Comparison of ENCODE assay signal across 8 cellular contexts in the genomic region with DNA sequence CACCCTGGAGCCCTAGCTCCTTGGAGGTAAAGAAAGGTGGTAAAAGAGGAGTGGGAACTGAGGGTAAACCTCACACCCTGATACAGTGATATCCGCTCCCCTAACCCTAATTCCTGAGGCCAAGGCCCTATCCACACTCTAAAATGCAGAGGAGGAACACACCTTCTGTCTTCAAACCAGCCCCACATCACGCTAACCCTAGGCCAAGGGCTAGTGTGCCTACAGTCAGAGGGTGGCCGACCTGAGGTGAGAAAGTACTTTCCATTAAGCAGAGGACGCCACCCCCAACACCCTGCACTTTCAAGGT. TPM values are rescaled to one million over a fixed set of nuclear protein-coding genes. Genes with fewer than 3 reads are reported as not detected.
DNase-seq lines count a peak whose midpoint lies in the region; ATAC-seq, FAIRE-seq and TF ChIP-seq lines count a peak whose summit lies in the region.

No MANE protein-coding gene starts in this region.

- no peak for DNase-seq in CD4-positive, alpha-beta memory T cell
- DNase-seq in endothelial cell of umbilical vein (ENCODE audit: low read depth, low spot score) = no peak
- DNase-seq in neuronal stem cell (ENCODE audit: low spot score) = no peak
- no peak for DNase-seq in AG08395 (ENCODE audit: low spot score)
- no peak for DNase-seq in HT-29 (ENCODE audit: low spot score)
- no peak for DNase-seq in activated CD4-positive, alpha-beta T cell treated with anti-CD3 and anti-CD28 coated beads, Interleukin-2, amount 50 U/mL, for 4 hours

- H3K79me2 ChIP-seq in OCI-LY1 (ENCODE audit: insufficient read depth, low read length) = peaks cover 32% of the 10 kb centered on the region
- peaks cover 28% of the 10 kb centered on the region for H3K79me2 ChIP-seq in endothelial cell of umbilical vein (ENCODE audit: control insufficient read depth, insufficient read depth, low read length)

- H3K27me3 Mint-ChIP-seq in CD4-positive, alpha-beta memory T cell = no peaks in the 10 kb centered on the region

- WGBS in neuronal stem cell (ENCODE audit: extremely low coverage in 2 of 2, insufficient read length in 2 of 2, insufficient replicate concordance in 1 of 2), 2 donors = no CpG with 5 or more reads among the region's 4 CpGs

- peak overlapping the region; percentile 45 for H2BK5ac ChIP-seq in neuronal stem cell (ENCODE audit: low read length)

- intact Hi-C loops in CD4-positive, alpha-beta memory T cell (cut with micrococcal nuclease) = loop anchor here (1.0 to 10.0 kb wide), 6 partner anchors 15 to 1071 kb away; a partner anchor contains a TSS
- intact Hi-C loops in endothelial cell of umbilical vein (cut with micrococcal nuclease) = loop anchor here (1.0 kb wide), 1 partner anchor 17 kb away; no protein-coding TSS in a partner anchor

- H3K4me1 Mint-ChIP-seq in CD4-positive, alpha-beta memory T cell = peaks cover 31 to 51% (median 39%) of the 10 kb centered on the region in 4 donors

- H2BK12ac ChIP-seq in neuronal stem cell (ENCODE audit: low read length) = no peak overlapping the region

- POLR2A ChIA-PET in CD4-positive, alpha-beta memory T cell (lab: Charles Lee; ENCODE audit: partially characterized antibody) = interaction anchor here (0.7 to 6.2 kb wide), 18 partner anchors 9 to 333 kb away, joined by 3 to 159 read pairs (median 8); a partner anchor contains a TSS
- POLR2A ChIA-PET in endothelial cell of umbilical vein (lab: Charles Lee) = interaction anchor here (1.1 to 1.5 kb wide), 2 partner anchors 32 to 44 kb away, joined by 3 to 5 read pairs; no protein-coding TSS in a partner anchor

- H3K23ac ChIP-seq in neuronal stem cell (ENCODE audit: low read depth, low read length, poor library complexity) = peak overlapping the region; percentile 96

- no peak for FAIRE-seq in endothelial cell of umbilical vein (lab: Jason Lieb, UNC)

- peak overlapping the region; percentile 88 to 96 (median 94) for H3K4me3 Mint-ChIP-seq in CD4-positive, alpha-beta memory T cell

- no peaks in the 10 kb centered on the region for H3K9me1 ChIP-seq in endothelial cell of umbilical vein (replicated peaks; ENCODE audit: control insufficient read depth, extremely low read depth, insufficient read depth, low read length)

- H3K4me2 ChIP-seq in OCI-LY1 (ENCODE audit: low read length) (peak overlapping the region; percentile 93), endothelial cell of umbilical vein (ENCODE audit: insufficient read depth, low read length) (peak overlapping the region; percentile 83), neuronal stem cell (ENCODE audit: insufficient read depth, low read length, poor library complexity, severe bottlenecking) (peak overlapping the region; percentile 76)

- peaks cover 52% of the 10 kb centered on the region for H3K4me1 ChIP-seq in CD4-positive, alpha-beta memory T cell (ENCODE audit: insufficient read depth, low read length)
- H3K4me1 ChIP-seq in OCI-LY1 (ENCODE audit: insufficient read depth, low read length, severe bottlenecking) (peaks cover 35% of the 10 kb centered on the region), endothelial cell of umbilical vein (ENCODE audit: control insufficient read depth, extremely low read depth, insufficient read depth, low read length) (peaks cover 19% of the 10 kb centered on the region), neuronal stem cell (ENCODE audit: control insufficient read depth in 2 of 2, insufficient read depth in 1 of 2, low read depth in 1 of 2, low read length in 2 of 2) (peaks cover 14 to 16% of the 10 kb centered on the region in 2 donors)

- H3K9me2 ChIP-seq in OCI-LY1 (ENCODE audit: low read depth, low read length) = no peaks in the 10 kb centered on the region

- peak overlapping the region; percentile 86 to 98 for H3K4me3 ChIP-seq in CD4-positive, alpha-beta memory T cell (ENCODE audit: low read length in 2 of 2)
- peak overlapping the region; percentile 94 for H3K4me3 ChIP-seq in OCI-LY1 (ENCODE audit: low read depth, low read length, poor library complexity, severe bottlenecking)
- H3K4me3 ChIP-seq in endothelial cell of umbilical vein (replicated peaks in 1 of 3; ENCODE audit: insufficient read depth in 1 of 3, low read depth in 1 of 3, low read length in 3 of 3) = peak overlapping the region; percentile 75 to 82 (median 77)
- H3K4me3 ChIP-seq in neuronal stem cell (ENCODE audit: low read length in 2 of 2) = peak overlapping the region; percentile 98 to 100

- peak overlapping the region; percentile 92 for H3K18ac ChIP-seq in neuronal stem cell (ENCODE audit: low read length)

- peak overlapping the region; percentile 87 for H2AK5ac ChIP-seq in neuronal stem cell (ENCODE audit: low read depth, low read length)

- peaks cover 11 to 37% of the 10 kb centered on the region in 2 donors for H3K36me3 Mint-ChIP-seq in CD4-positive, alpha-beta memory T cell

- H4K20me1 ChIP-seq in OCI-LY1 (ENCODE audit: insufficient read depth, low read length) = no peaks in the 10 kb centered on the region
- H4K20me1 ChIP-seq in endothelial cell of umbilical vein (replicated peaks; ENCODE audit: control insufficient read depth, extremely low read depth, insufficient read depth, low read length) = peaks cover 5% of the 10 kb centered on the region

- H3K79me1 ChIP-seq in neuronal stem cell (ENCODE audit: low read depth, low read length) = peaks cover 10% of the 10 kb centered on the region

- TF ChIP-seq CTCF in OCI-LY1 (IDR thresholded peaks at IDR 0.05; ENCODE audit: low read length) = no peak
- no peak for TF ChIP-seq CTCF in endothelial cell of umbilical vein (IDR thresholded peaks at IDR 0.05; ENCODE audit: extremely low read depth in 1 of 2, insufficient read depth in 1 of 2, low read depth in 1 of 2, low read length in 2 of 2)

- CTCF ChIA-PET in CD4-positive, alpha-beta memory T cell (lab: Charles Lee; ENCODE audit: partially characterized antibody) = interaction anchor here (1.1 to 28.3 kb wide), 10 partner anchors 14 to 214 kb away, joined by 3 to 712 read pairs (median 14); a partner anchor contains a TSS
- CTCF ChIA-PET in endothelial cell of umbilical vein (lab: Charles Lee) = interaction anchor here (1.5 to 14.7 kb wide), 5 partner anchors 15 to 44 kb away, joined by 3 to 163 read pairs (median 7); a partner anchor contains a TSS

- H3K27me3 ChIP-seq in CD4-positive, alpha-beta memory T cell (ENCODE audit: insufficient read depth, low read length) = no peaks in the 10 kb centered on the region
- H3K27me3 ChIP-seq in OCI-LY1 (ENCODE audit: insufficient read depth, low read length) = no peaks in the 10 kb centered on the region
- H3K27me3 ChIP-seq in endothelial cell of umbilical vein (ENCODE audit: control insufficient read depth in 2 of 2, insufficient read depth in 2 of 2, low read length in 2 of 2) = no peaks in the 10 kb centered on the region
- H3K27me3 ChIP-seq in neuronal stem cell (ENCODE audit: control insufficient read depth in 3 of 3, insufficient read depth in 3 of 3, low read depth in 1 of 3, low read length in 3 of 3) = peaks cover 0 to 11% (median 4%) of the 10 kb centered on the region in 3 experiments

- dilution Hi-C loops in endothelial cell of umbilical vein (cut with MboI; ENCODE audit: extremely low pct_ligation_motif_present, low sequenced_read_pairs) = no loop called here

- peak overlapping the region; percentile 87 for H3K27ac ChIP-seq in CD4-positive, alpha-beta memory T cell (ENCODE audit: low read depth, low read length)
- H3K27ac ChIP-seq in OCI-LY1 (ENCODE audit: low read depth, low read length, poor library complexity, severe bottlenecking) (peak overlapping the region; percentile 36), endothelial cell of umbilical vein (ENCODE audit: insufficient read depth, low read depth, low read length) (no peak overlapping the region), neuronal stem cell (replicated peaks; ENCODE audit: low read length) (no peak overlapping the region)

- no peaks in the 10 kb centered on the region for H3F3A ChIP-seq in OCI-LY1 (ENCODE audit: insufficient read depth, low read length)

- H4K8ac ChIP-seq in neuronal stem cell (ENCODE audit: low read depth, low read length) = no peak overlapping the region

- H3K9ac ChIP-seq in OCI-LY1 (ENCODE audit: low read length) (peak overlapping the region; percentile 90), endothelial cell of umbilical vein (replicated peaks; ENCODE audit: extremely low read depth, insufficient read depth, low read length) (peak overlapping the region; percentile 77), neuronal stem cell (ENCODE audit: low read depth, low read length, poor library complexity) (peak overlapping the region; percentile 98)

- peaks cover 6% of the 10 kb centered on the region for H3K36me3 ChIP-seq in CD4-positive, alpha-beta memory T cell (ENCODE audit: insufficient read depth, low read length)
- H3K36me3 ChIP-seq in OCI-LY1 (ENCODE audit: insufficient read depth, low read length) (peaks cover 46% of the 10 kb centered on the region), endothelial cell of umbilical vein (ENCODE audit: control insufficient read depth in 2 of 2, extremely low read depth in 1 of 2, insufficient read depth in 2 of 2, low read length in 2 of 2) (no peaks in the 10 kb centered on the region), neuronal stem cell (replicated peaks in 1 of 2; ENCODE audit: control insufficient read depth in 2 of 2, insufficient read depth in 2 of 2, low read length in 2 of 2) (peaks cover 5 to 53% of the 10 kb centered on the region in 2 donors)

- BruUV-seq in endothelial cell of umbilical vein (replicated peaks; lab: Mats Ljungman, UMichigan) = no TSS peak

- no peak overlapping the region for H4K91ac ChIP-seq in neuronal stem cell (ENCODE audit: low read depth, low read length, poor library complexity)

- H3K27ac Mint-ChIP-seq in CD4-positive, alpha-beta memory T cell = peak overlapping the region; percentile 57 to 96 (median 95)

- no peak overlapping the region for H3K4ac ChIP-seq in neuronal stem cell (ENCODE audit: low read length)

- no peaks in the 10 kb centered on the region for H3K9me3 ChIP-seq in CD4-positive, alpha-beta memory T cell (ENCODE audit: control insufficient read depth in 1 of 2, low read length in 2 of 2)
- H3K9me3 ChIP-seq in OCI-LY1 (ENCODE audit: low read length) (no peaks in the 10 kb centered on the region), endothelial cell of umbilical vein (replicated peaks; ENCODE audit: control insufficient read depth, insufficient read depth, low read length) (no peaks in the 10 kb centered on the region), neuronal stem cell (replicated peaks in 1 of 2; ENCODE audit: control insufficient read depth in 2 of 2, insufficient read depth in 1 of 2, low read depth in 1 of 2, low read length in 2 of 2) (peaks cover 0 to 2% of the 10 kb centered on the region in 2 donors)

- no peak for TF ChIP-seq POLR2A in endothelial cell of umbilical vein (IDR thresholded peaks at IDR 0.05; ENCODE audit: low read depth, low read length)

- no peak overlapping the region for H2BK120ac ChIP-seq in neuronal stem cell (ENCODE audit: low read depth, low read length)

- no peak for ATAC-seq in HG02938 (IDR thresholded peaks at IDR 0.05; ENCODE audit: unreplicated experiment)

- no peak overlapping the region for H3K14ac ChIP-seq in neuronal stem cell (ENCODE audit: low read length)

- H2BK15ac ChIP-seq in neuronal stem cell (ENCODE audit: low read length) = no peak overlapping the region

- H3K9me3 Mint-ChIP-seq in CD4-positive, alpha-beta memory T cell = peaks cover 0 to under 1% (median 0%) of the 10 kb centered on the region in 8 donors

- H2AFZ ChIP-seq in OCI-LY1 (ENCODE audit: low read length) (no peak overlapping the region), endothelial cell of umbilical vein (ENCODE audit: low read depth, low read length) (no peak overlapping the region), neuronal stem cell (ENCODE audit: low read length) (peak overlapping the region; percentile 100)

RNA-seq across cellular contexts. Expression of a gene that starts 0.6 kb away (rescaled TPM):
- total RNA-seq in CD4-positive, alpha-beta memory T cell = 10 to 100 TPM; 85.1 to 91.0 TPM
- polyA plus RNA-seq in CD4-positive, alpha-beta memory T cell = 100 to 1,000 TPM in 1 of 2 donors, 10 to 100 TPM in 1; 92.8 to 137 TPM
- total RNA-seq in endothelial cell of umbilical vein = 58.5 and 60.2 TPM in 2 replicates
- polyA plus RNA-seq in endothelial cell of umbilical vein = 74.7 and 75.5 TPM in 2 replicates
- 64.0 and 66.6 TPM in 2 replicates for polyA plus RNA-seq in endothelial cell of umbilical vein (2011; cell fraction: cytosol; rRNA removed)
- 164 and 169 TPM in 2 replicates for polyA plus RNA-seq in endothelial cell of umbilical vein (2011; cell fraction: nucleus; rRNA removed)
- polyA plus RNA-seq in endothelial cell of umbilical vein (2012) = 28.3 and 43.8 TPM in 2 replicates
- polyA minus RNA-seq in endothelial cell of umbilical vein = 83.2 and 85.6 TPM in 2 replicates
- polyA minus RNA-seq in endothelial cell of umbilical vein (2011; cell fraction: cytosol; rRNA and poly(A)+ RNA removed) = 32.5 TPM
- 40.8 and 58.4 TPM in 2 replicates for polyA minus RNA-seq in endothelial cell of umbilical vein (2011; cell fraction: nucleus; rRNA and poly(A)+ RNA removed)
- 61.4 TPM for polyA plus RNA-seq in neuronal stem cell (2013, experiment 1 of 2)
- 61.9 TPM for polyA plus RNA-seq in neuronal stem cell (2013, experiment 2 of 2)
- 69.8 and 84.9 TPM in 2 replicates for total RNA-seq in HT-29 (2014; rRNA removed; shearing (Covaris generic))

RNA-seq across cellular contexts. Expression of a gene that starts 0.7 kb away (rescaled TPM):
- 10 to 100 TPM; 20.4 to 21.3 TPM for total RNA-seq in CD4-positive, alpha-beta memory T cell
- 1 to 10 TPM; 3.0 to 5.4 TPM for polyA plus RNA-seq in CD4-positive, alpha-beta memory T cell
- 3.1 and 3.6 TPM in 2 replicates for total RNA-seq in endothelial cell of umbilical vein
- polyA plus RNA-seq in endothelial cell of umbilical vein = 3.4 and 4.8 TPM in 2 replicates
- 2.7 and 3.4 TPM in 2 replicates for polyA plus RNA-seq in endothelial cell of umbilical vein (2011; cell fraction: cytosol; rRNA removed)
- polyA plus RNA-seq in endothelial cell of umbilical vein (2011; cell fraction: nucleus; rRNA removed) = 14.0 and 16.1 TPM in 2 replicates
- polyA plus RNA-seq in endothelial cell of umbilical vein (2012) = 1.5 and 2.3 TPM in 2 replicates
- polyA minus RNA-seq in endothelial cell of umbilical vein = 0.70 and 1.2 TPM in 2 replicates
- polyA minus RNA-seq in endothelial cell of umbilical vein (2011; cell fraction: cytosol; rRNA and poly(A)+ RNA removed) = 0.51 TPM
- polyA minus RNA-seq in endothelial cell of umbilical vein (2011; cell fraction: nucleus; rRNA and poly(A)+ RNA removed) = 1.0 and 2.7 TPM in 2 replicates
- 2.6 TPM for polyA plus RNA-seq in neuronal stem cell (2013, experiment 1 of 2)
- polyA plus RNA-seq in neuronal stem cell (2013, experiment 2 of 2) = 2.5 TPM
- 26.6 and 27.2 TPM in 2 replicates for total RNA-seq in HT-29 (2014; rRNA removed; shearing (Covaris generic))

RNA-seq across cellular contexts. Expression of a gene that starts 15.2 kb away (rescaled TPM):
- total RNA-seq in CD4-positive, alpha-beta memory T cell = 100 to 1,000 TPM; 106 to 110 TPM
- polyA plus RNA-seq in CD4-positive, alpha-beta memory T cell = 1 to 10 TPM; 7.1 to 9.9 TPM
- total RNA-seq in endothelial cell of umbilical vein = 37.0 and 37.1 TPM in 2 replicates
- 34.8 and 35.1 TPM in 2 replicates for polyA plus RNA-seq in endothelial cell of umbilical vein
- polyA plus RNA-seq in endothelial cell of umbilical vein (2011; cell fraction: cytosol; rRNA removed) = 11.9 and 19.6 TPM in 2 replicates
- polyA plus RNA-seq in endothelial cell of umbilical vein (2011; cell fraction: nucleus; rRNA removed) = 319 and 330 TPM in 2 replicates
- 26.0 and 32.5 TPM in 2 replicates for polyA plus RNA-seq in endothelial cell of umbilical vein (2012)
- polyA minus RNA-seq in endothelial cell of umbilical vein = 27.4 and 30.0 TPM in 2 replicates
- polyA minus RNA-seq in endothelial cell of umbilical vein (2011; cell fraction: cytosol; rRNA and poly(A)+ RNA removed) = 1.6 TPM
- 49.2 and 52.4 TPM in 2 replicates for polyA minus RNA-seq in endothelial cell of umbilical vein (2011; cell fraction: nucleus; rRNA and poly(A)+ RNA removed)
- 11.3 TPM for polyA plus RNA-seq in neuronal stem cell (2013, experiment 1 of 2)
- polyA plus RNA-seq in neuronal stem cell (2013, experiment 2 of 2) = 10.9 TPM
- total RNA-seq in HT-29 (2014; rRNA removed; shearing (Covaris generic)) = 24.3 and 30.6 TPM in 2 replicates

RNA-seq across cellular contexts. Expression of a gene that starts 17.3 kb away (rescaled TPM):
- total RNA-seq in CD4-positive, alpha-beta memory T cell = 100 to 1,000 TPM; 211 TPM
- 100 to 1,000 TPM in 1 of 2 donors, 10 to 100 TPM in 1; 81.5 to 145 TPM for polyA plus RNA-seq in CD4-positive, alpha-beta memory T cell
- total RNA-seq in endothelial cell of umbilical vein = 103 and 105 TPM in 2 replicates
- polyA plus RNA-seq in endothelial cell of umbilical vein = 59.2 and 68.6 TPM in 2 replicates
- 51.6 and 54.4 TPM in 2 replicates for polyA plus RNA-seq in endothelial cell of umbilical vein (2011; cell fraction: cytosol; rRNA removed)
- polyA plus RNA-seq in endothelial cell of umbilical vein (2011; cell fraction: nucleus; rRNA removed) = 167 and 183 TPM in 2 replicates
- polyA plus RNA-seq in endothelial cell of umbilical vein (2012) = 65.8 and 74.9 TPM in 2 replicates
- 135 and 141 TPM in 2 replicates for polyA minus RNA-seq in endothelial cell of umbilical vein
- polyA minus RNA-seq in endothelial cell of umbilical vein (2011; cell fraction: cytosol; rRNA and poly(A)+ RNA removed) = 79.2 TPM
- polyA minus RNA-seq in endothelial cell of umbilical vein (2011; cell fraction: nucleus; rRNA and poly(A)+ RNA removed) = 114 and 132 TPM in 2 replicates
- polyA plus RNA-seq in neuronal stem cell (2013, experiment 1 of 2) = 34.7 TPM
- 34.1 TPM for polyA plus RNA-seq in neuronal stem cell (2013, experiment 2 of 2)
- 52.1 and 74.7 TPM in 2 replicates for total RNA-seq in HT-29 (2014; rRNA removed; shearing (Covaris generic))

RNA-seq across cellular contexts. Expression of a gene that starts 46.0 kb away (rescaled TPM):
- total RNA-seq in CD4-positive, alpha-beta memory T cell = 10 to 100 TPM; 14.7 to 16.4 TPM
- polyA plus RNA-seq in CD4-positive, alpha-beta memory T cell = under 1 TPM in 1 of 2 donors, not detected in 1; 0.73 TPM
- total RNA-seq in endothelial cell of umbilical vein = 136 and 142 TPM in 2 replicates
- 60.6 and 62.1 TPM in 2 replicates for polyA plus RNA-seq in endothelial cell of umbilical vein
- 58.7 and 63.2 TPM in 2 replicates for polyA plus RNA-seq in endothelial cell of umbilical vein (2011; cell fraction: cytosol; rRNA removed)
- 270 and 334 TPM in 2 replicates for polyA plus RNA-seq in endothelial cell of umbilical vein (2011; cell fraction: nucleus; rRNA removed)
- 91.3 and 94.0 TPM in 2 replicates for polyA plus RNA-seq in endothelial cell of umbilical vein (2012)
- 100 and 107 TPM in 2 replicates for polyA minus RNA-seq in endothelial cell of umbilical vein
- polyA minus RNA-seq in endothelial cell of umbilical vein (2011; cell fraction: cytosol; rRNA and poly(A)+ RNA removed) = 3.4 TPM
- polyA minus RNA-seq in endothelial cell of umbilical vein (2011; cell fraction: nucleus; rRNA and poly(A)+ RNA removed) = 105 and 115 TPM in 2 replicates
- 19.7 TPM for polyA plus RNA-seq in neuronal stem cell (2013, experiment 1 of 2)
- 19.5 TPM for polyA plus RNA-seq in neuronal stem cell (2013, experiment 2 of 2)
- total RNA-seq in HT-29 (2014; rRNA removed; shearing (Covaris generic)) = 0.21 and 0.38 TPM in 2 replicates

Comparison
In these comparisons a context has a peak if more than half of its experiments do, and no peak if none do; other contexts are left out.
1. H3K27ac ChIP-seq: peak in CD4-positive, alpha-beta memory T cell (single experiment) and OCI-LY1 (single experiment); none in endothelial cell of umbilical vein (single experiment) and neuronal stem cell (single experiment).
2. Peak in every context shown above with its lines, with median percentiles within 50 percentile points of each other: H3K4me3 ChIP-seq, H3K4me2 ChIP-seq and H3K9ac ChIP-seq.